ENCODE assay signal across 8 cellular contexts in genomic region chr17:40035162-40035559, GRCh38. TPM values are rescaled to one million over a fixed set of nuclear protein-coding genes. Genes with fewer than 3 reads are reported as not detected.
A peak's percentile ranks its signal among the peaks of the same experiment; 100 is the strongest.
DNase-seq lines count a peak whose midpoint lies in the region; ATAC-seq, FAIRE-seq and TF ChIP-seq lines count a peak whose summit lies in the region.

No MANE protein-coding gene starts in this region.

- H3K36me3 ChIP-seq in endothelial cell of umbilical vein (ENCODE audit: control insufficient read depth in 2 of 2, extremely low read depth in 1 of 2, insufficient read depth in 2 of 2, low read length in 2 of 2), result peaks cover 2 to 28% of the 10 kb centered on the region in 2 experiments
- peaks cover 0 to 59% of the 10 kb centered on the region in 2 donors for H3K36me3 ChIP-seq in gastrocnemius medialis

- CTCF ChIA-PET in endothelial cell of umbilical vein (lab: Charles Lee), result interaction anchor here (0.6 to 4.1 kb wide), 27 partner anchors 9 to 157 kb away, joined by 3 to 29 read pairs (median 5); partner anchors contain the start of genes CSF3, MED24, MSL1 and NR1D1

- DNase-seq in NCI-H510A treated with DMSO at 0.1 percent for 48 hours (lab: John Stamatoyannopoulos, UW), result peak; percentile 9
- no peak for DNase-seq in NCI-H510A (lab: John Stamatoyannopoulos, UW)
- DNase-seq in NCI-H526 (lab: John Stamatoyannopoulos, UW), result peak; percentile 2 to 63
- peak; percentile 52 for DNase-seq in endothelial cell of umbilical vein (ENCODE audit: low read depth, low spot score)
- no peak for DNase-seq in gastrocnemius medialis
- no peak for DNase-seq in GM12892 (ENCODE audit: insufficient read length)
- DNase-seq in NCI-H146 treated with DMSO at 0.1 percent for 48 hours (lab: John Stamatoyannopoulos, UW; ENCODE audit: unreplicated experiment), result no peak

- intact Hi-C loops in endothelial cell of umbilical vein (cut with micrococcal nuclease) (loop anchor here (1.0 kb wide), 2 partner anchors 76 to 133 kb away; no protein-coding TSS in a partner anchor), gastrocnemius medialis (cut with DNase I; ENCODE audit: low total_unique reads) (no loop called here)

- TF ChIP-seq POLR2A in endothelial cell of umbilical vein (IDR thresholded peaks at IDR 0.05; ENCODE audit: low read depth, low read length) (no peak), gastrocnemius medialis (IDR thresholded peaks at IDR 0.05) (no peak), GM12892 (IDR thresholded peaks at IDR 0.05; ENCODE audit: low read depth, low read length) (no peak)

- peaks cover 5% of the 10 kb centered on the region for H3K4me1 ChIP-seq in endothelial cell of umbilical vein (ENCODE audit: control insufficient read depth, extremely low read depth, insufficient read depth, low read length)
- H3K4me1 ChIP-seq in gastrocnemius medialis, result peaks cover 36 to 48% of the 10 kb centered on the region in 2 donors

- H2AFZ ChIP-seq in endothelial cell of umbilical vein (ENCODE audit: low read depth, low read length), result no peak overlapping the region

- no TSS peak for BruUV-seq in endothelial cell of umbilical vein (replicated peaks; lab: Mats Ljungman, UMichigan)

- ATAC-seq in gastrocnemius medialis (no peak), GM18870 (IDR thresholded peaks at IDR 0.05; ENCODE audit: unreplicated experiment) (no peak)

- no peaks in the 10 kb centered on the region for H3K9me1 ChIP-seq in endothelial cell of umbilical vein (replicated peaks; ENCODE audit: control insufficient read depth, extremely low read depth, insufficient read depth, low read length)

- POLR2A ChIA-PET in endothelial cell of umbilical vein (lab: Charles Lee), result no interaction called here

- H3K4me3 ChIP-seq in endothelial cell of umbilical vein (replicated peaks in 1 of 3; ENCODE audit: insufficient read depth in 1 of 3, low read depth in 1 of 3, low read length in 3 of 3), result no peak overlapping the region
- H3K4me3 ChIP-seq in gastrocnemius medialis, result no peak overlapping the region

- H3K27me3 ChIP-seq in endothelial cell of umbilical vein (ENCODE audit: control insufficient read depth in 2 of 2, insufficient read depth in 2 of 2, low read length in 2 of 2) (no peaks in the 10 kb centered on the region), gastrocnemius medialis (no peaks in the 10 kb centered on the region)

- no peak overlapping the region for H3K4me2 ChIP-seq in endothelial cell of umbilical vein (ENCODE audit: insufficient read depth, low read length)

- H3K27ac ChIP-seq in endothelial cell of umbilical vein (ENCODE audit: insufficient read depth, low read depth, low read length), result no peak overlapping the region
- H3K27ac ChIP-seq in gastrocnemius medialis, result peak overlapping the region in 1 of 4 donors; percentile 22

- H3K9me3 ChIP-seq in endothelial cell of umbilical vein (replicated peaks; ENCODE audit: control insufficient read depth, insufficient read depth, low read length) (no peaks in the 10 kb centered on the region), gastrocnemius medialis (no peaks in the 10 kb centered on the region)

- TF ChIP-seq CTCF in endothelial cell of umbilical vein (IDR thresholded peaks at IDR 0.05; ENCODE audit: extremely low read depth in 1 of 2, insufficient read depth in 1 of 2, low read depth in 1 of 2, low read length in 2 of 2), result peak; percentile 90 to 92
- peak in 4 of 5 experiments; percentile 36 to 47 (median 40) for TF ChIP-seq CTCF in gastrocnemius medialis (IDR thresholded peaks at IDR 0.05 in 4 of 5, conservative IDR thresholded peaks at IDR 0.05 in 1 of 5)

- no peak overlapping the region for H3K9ac ChIP-seq in endothelial cell of umbilical vein (replicated peaks; ENCODE audit: extremely low read depth, insufficient read depth, low read length)

- peak; percentile 68 for FAIRE-seq in endothelial cell of umbilical vein (lab: Jason Lieb, UNC)
- FAIRE-seq in GM12892 (lab: Jason Lieb, UNC), result no peak

- in situ Hi-C loops in gastrocnemius medialis (cut with MboI; ENCODE audit: low sequenced_read_pairs in 4 of 4), result loop anchor here in 1 of 4 donors (25.0 kb wide), 1 partner anchor 127 kb away; no protein-coding TSS in a partner anchor

- no peaks in the 10 kb centered on the region for H4K20me1 ChIP-seq in endothelial cell of umbilical vein (replicated peaks; ENCODE audit: control insufficient read depth, extremely low read depth, insufficient read depth, low read length)

- H3K79me2 ChIP-seq in endothelial cell of umbilical vein (ENCODE audit: control insufficient read depth, insufficient read depth, low read length), result no peaks in the 10 kb centered on the region

- dilution Hi-C loops in endothelial cell of umbilical vein (cut with MboI; ENCODE audit: extremely low pct_ligation_motif_present, low sequenced_read_pairs), result no loop called here

TF ChIP-seq in endothelial cell of umbilical vein, 7 proteins besides CTCF, POLR2A, EP300 and RAD21:
- TF ChIP-seq POLR2AphosphoS5 (IDR thresholded peaks at IDR 0.05; ENCODE audit: insufficient read depth, low read depth, low read length) (no peak), MYC (IDR thresholded peaks at IDR 0.05; ENCODE audit: low read depth, low read length) (no peak)

RNA-seq across cellular contexts. Expression of gene MED24, which starts 19.0 kb away (rescaled TPM):
- total RNA-seq in endothelial cell of umbilical vein, result 120 and 124 TPM in 2 replicates
- 120 and 122 TPM in 2 replicates for polyA plus RNA-seq in endothelial cell of umbilical vein
- 98.6 and 101 TPM in 2 replicates for polyA plus RNA-seq in endothelial cell of umbilical vein (2011; cell fraction: cytosol; rRNA removed)
- 353 and 444 TPM in 2 replicates for polyA plus RNA-seq in endothelial cell of umbilical vein (2011; cell fraction: nucleus; rRNA removed)
- 97.1 and 98.7 TPM in 2 replicates for polyA plus RNA-seq in endothelial cell of umbilical vein (2012)
- 152 and 208 TPM in 2 replicates for polyA minus RNA-seq in endothelial cell of umbilical vein
- polyA minus RNA-seq in endothelial cell of umbilical vein (2011; cell fraction: cytosol; rRNA and poly(A)+ RNA removed), result 84.2 TPM
- 180 and 192 TPM in 2 replicates for polyA minus RNA-seq in endothelial cell of umbilical vein (2011; cell fraction: nucleus; rRNA and poly(A)+ RNA removed)
- total RNA-seq in gastrocnemius medialis, result 100 to 1,000 TPM in 2 of 4 donors, 10 to 100 TPM in 2; 54.2 to 124 (median 93.9) TPM
- 47.6 TPM for polyA plus RNA-seq in GM12892 (2012; ENCODE audit: missing spikeins)

RNA-seq across cellular contexts. Expression of gene CSF3, which starts 19.9 kb away (rescaled TPM):
- total RNA-seq in endothelial cell of umbilical vein (2.4 and 2.9 TPM in 2 replicates), gastrocnemius medialis (10 to 100 TPM; 11.4 to 20.6 (median 16.3) TPM)
- 0.80 and 1.0 TPM in 2 replicates for polyA plus RNA-seq in endothelial cell of umbilical vein
- polyA plus RNA-seq in endothelial cell of umbilical vein (2011; cell fraction: cytosol; rRNA removed), result 0.96 and 1.5 TPM in 2 replicates
- 2.5 and 2.7 TPM in 2 replicates for polyA plus RNA-seq in endothelial cell of umbilical vein (2011; cell fraction: nucleus; rRNA removed)
- polyA plus RNA-seq in endothelial cell of umbilical vein (2012), result 1.6 and 3.1 TPM in 2 replicates
- 0.21 and 0.51 TPM in 2 replicates for polyA minus RNA-seq in endothelial cell of umbilical vein
- not detected for polyA minus RNA-seq in endothelial cell of umbilical vein (2011; cell fraction: cytosol; rRNA and poly(A)+ RNA removed)
- 0.72 and 1.8 TPM in 2 replicates for polyA minus RNA-seq in endothelial cell of umbilical vein (2011; cell fraction: nucleus; rRNA and poly(A)+ RNA removed)
- 0.72 TPM for polyA plus RNA-seq in GM12892 (2012; ENCODE audit: missing spikeins)

RNA-seq across cellular contexts. Expression of gene THRA, which starts 27.6 kb away (rescaled TPM):
- 24.9 and 29.6 TPM in 2 replicates for total RNA-seq in endothelial cell of umbilical vein
- 17.4 and 18.8 TPM in 2 replicates for polyA plus RNA-seq in endothelial cell of umbilical vein
- polyA plus RNA-seq in endothelial cell of umbilical vein (2011; cell fraction: cytosol; rRNA removed), result 17.9 and 18.5 TPM in 2 replicates
- polyA plus RNA-seq in endothelial cell of umbilical vein (2011; cell fraction: nucleus; rRNA removed), result 14.3 and 20.5 TPM in 2 replicates
- 22.3 and 27.8 TPM in 2 replicates for polyA plus RNA-seq in endothelial cell of umbilical vein (2012)
- polyA minus RNA-seq in endothelial cell of umbilical vein, result 18.1 and 19.7 TPM in 2 replicates
- polyA minus RNA-seq in endothelial cell of umbilical vein (2011; cell fraction: cytosol; rRNA and poly(A)+ RNA removed), result 7.4 TPM
- 6.3 and 8.5 TPM in 2 replicates for polyA minus RNA-seq in endothelial cell of umbilical vein (2011; cell fraction: nucleus; rRNA and poly(A)+ RNA removed)
- 10 to 100 TPM; 42.2 to 71.6 (median 48.2) TPM for total RNA-seq in gastrocnemius medialis
- 1.5 TPM for polyA plus RNA-seq in GM12892 (2012; ENCODE audit: missing spikeins)

RNA-seq across cellular contexts. Expression of gene PSMD3, which starts 54.6 kb away (rescaled TPM):
- total RNA-seq in endothelial cell of umbilical vein (136 and 142 TPM in 2 replicates), gastrocnemius medialis (100 to 1,000 TPM; 211 to 364 (median 329) TPM)
- polyA plus RNA-seq in endothelial cell of umbilical vein, result 117 and 120 TPM in 2 replicates
- polyA plus RNA-seq in endothelial cell of umbilical vein (2011; cell fraction: cytosol; rRNA removed), result 118 and 139 TPM in 2 replicates
- 111 and 117 TPM in 2 replicates for polyA plus RNA-seq in endothelial cell of umbilical vein (2011; cell fraction: nucleus; rRNA removed)
- 136 and 166 TPM in 2 replicates for polyA plus RNA-seq in endothelial cell of umbilical vein (2012)
- polyA minus RNA-seq in endothelial cell of umbilical vein, result 106 and 111 TPM in 2 replicates
- 66.7 TPM for polyA minus RNA-seq in endothelial cell of umbilical vein (2011; cell fraction: cytosol; rRNA and poly(A)+ RNA removed)
- polyA minus RNA-seq in endothelial cell of umbilical vein (2011; cell fraction: nucleus; rRNA and poly(A)+ RNA removed), result 29.1 and 42.5 TPM in 2 replicates
- polyA plus RNA-seq in GM12892 (2012; ENCODE audit: missing spikeins), result 70.5 TPM

Comparison
In these comparisons a context has a peak if more than half of its experiments do, and no peak if none do; other contexts are left out.
1. DNase-seq: peak in NCI-H510A treated with DMSO at 0.1 percent for 48 hours (single experiment), NCI-H526 (2 of 2) and endothelial cell of umbilical vein (single experiment); none in NCI-H510A (single experiment), gastrocnemius medialis (0 of 2), GM12892 (single experiment) and NCI-H146 treated with DMSO at 0.1 percent for 48 hours (single experiment).